17 cellular contexts compared by ENCODE assay signal in genomic region chr19:43119526-43119925, GRCh38. TPM values are rescaled to one million over a fixed set of nuclear protein-coding genes. Genes with fewer than 3 reads are reported as not detected.
"Had no signal": no experiment of that assay in that cellular context is flagged by ENCODE, and none has a peak within 500 bp of the region (broad histone marks: within the 10 kb centered on the region; RNA-seq: fewer than 3 reads in every experiment).

No MANE protein-coding gene starts in this region.

RNA-seq across cellular contexts. Expression of gene PSG2, which starts 37.0 kb away (rescaled TPM):
- total RNA-seq: activated naive CD4-positive, alpha-beta T cell treated with anti-CD3 and anti-CD28 coated beads, Interleukin-2, amount 50 U/mL, for 72 hours; activated T-cell treated with anti-CD3 and anti-CD28 coated beads, Interleukin-2, amount 50 U/mL, for 72 hours; body of pancreas; dermis blood vessel endothelial cell; esophagus squamous epithelium; glomerular endothelial cell; heart right ventricle; left ventricle myocardium inferior; lung; mesenteric fat pad; mucosa of gallbladder; osteocyte; posterior vena cava; skeletal muscle tissue; temporal lobe; tibial nerve; ureter had no signal
- polyA plus RNA-seq: heart right ventricle, lung had no signal
